17 cellular contexts compared by ENCODE assay signal in the genomic region with DNA sequence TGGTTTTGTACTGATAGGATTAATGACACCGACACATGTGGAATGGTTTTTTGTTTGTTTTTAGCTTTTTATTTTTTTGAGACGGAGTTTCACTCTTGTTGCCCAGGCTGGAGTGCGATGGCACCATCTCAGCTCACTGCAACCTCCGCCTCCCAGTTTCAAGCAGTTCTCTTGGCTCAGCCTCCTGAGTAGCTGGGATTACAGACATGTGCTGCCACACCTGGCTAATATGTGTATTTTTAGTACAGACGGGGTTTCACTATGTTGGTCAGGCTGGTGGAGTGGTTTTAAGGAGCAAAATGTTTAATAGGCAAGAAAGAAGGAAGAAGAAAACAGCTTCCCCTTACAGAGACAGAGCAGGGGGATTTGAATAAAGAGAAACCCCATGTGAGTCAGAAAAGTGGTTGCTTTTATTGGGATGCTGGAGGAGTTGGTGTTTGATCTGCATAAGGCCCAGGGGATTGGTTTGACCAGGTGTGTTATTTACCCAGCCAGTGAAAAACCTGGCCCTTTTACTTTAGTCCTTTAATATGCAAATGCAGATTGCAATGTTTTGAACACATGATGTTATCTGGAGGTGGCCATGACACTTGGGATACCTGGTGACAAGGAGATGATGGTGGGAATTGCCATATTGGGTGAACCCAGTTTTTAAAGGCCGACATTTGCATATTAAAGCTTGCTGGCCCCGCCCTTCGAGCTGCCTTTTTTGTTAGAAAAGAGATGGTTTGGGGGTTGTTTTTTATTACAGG. TPM values are rescaled to one million over a fixed set of nuclear protein-coding genes. Genes with fewer than 3 reads are reported as not detected.
DNase-seq lines count a peak whose midpoint lies in the region; ATAC-seq and TF ChIP-seq lines count a peak whose summit lies in the region.
"Had no signal": no experiment of that assay in that cellular context is flagged by ENCODE, and none has a peak within 500 bp of the region (broad histone marks: within the 10 kb centered on the region; RNA-seq: fewer than 3 reads in every experiment).

No MANE protein-coding gene starts in this region.

- H2AFZ ChIP-seq in mesenchymal stem cell (ENCODE audit: low read depth, low read length) (no peak overlapping the region), neuronal stem cell (ENCODE audit: low read length) (no peak overlapping the region)

- no peaks in the 10 kb centered on the region for H4K20me1 ChIP-seq in BLaER1 treated with 17β-estradiol and CSF1 and Interleukin-3, amounts not matched to agents 10 nM and 100 nM

- no peaks in the 10 kb centered on the region for H3K79me1 ChIP-seq in mesenchymal stem cell (replicated peaks; ENCODE audit: low read length, poor library complexity, severe bottlenecking)
- no peaks in the 10 kb centered on the region for H3K79me1 ChIP-seq in neuronal stem cell (ENCODE audit: low read depth, low read length)

- WGBS in mesenchymal stem cell = 96% methylated on average over 6 of the region's 8 CpGs
- WGBS in neuronal stem cell (ENCODE audit: extremely low coverage in 2 of 2, insufficient read length in 2 of 2, insufficient replicate concordance in 1 of 2), 2 donors = no CpG with 5 or more reads among the region's 8 CpGs

- H3K18ac ChIP-seq in mesenchymal stem cell (ENCODE audit: low read depth in 1 of 2, low read length in 2 of 2) = peak overlapping the region; percentile 52 to 86
- H3K18ac ChIP-seq in neuronal stem cell (ENCODE audit: low read length) = no peak overlapping the region

- peaks cover 0 to 6% (median 0%) of the 10 kb centered on the region in 11 experiments; a peak in 1 of 22 replicates for H3K36me3 ChIP-seq in BLaER1 treated with 17β-estradiol and CSF1 and Interleukin-3, amounts not matched to agents 10 nM and 100 nM
- no peaks in the 10 kb centered on the region for H3K36me3 ChIP-seq in HUES48 (ENCODE audit: control insufficient read depth, insufficient read depth, low read length)
- no peaks in the 10 kb centered on the region for H3K36me3 ChIP-seq in RWPE2 (ENCODE audit: low read depth)
- H3K36me3 ChIP-seq in mesenchymal stem cell (ENCODE audit: control insufficient read depth in 1 of 2, insufficient read depth in 2 of 2, low read depth in 1 of 2, low read length in 2 of 2) = no peaks in the 10 kb centered on the region
- H3K36me3 ChIP-seq in neuronal stem cell (replicated peaks in 1 of 2; ENCODE audit: control insufficient read depth in 2 of 2, insufficient read depth in 2 of 2, low read length in 2 of 2) = no peaks in the 10 kb centered on the region
- H3K36me3 ChIP-seq: HAP-1 had no signal

- no peak overlapping the region for H3K14ac ChIP-seq in mesenchymal stem cell (ENCODE audit: low read length in 2 of 2)
- no peak overlapping the region for H3K14ac ChIP-seq in neuronal stem cell (ENCODE audit: low read length)

- H3K4me2 ChIP-seq in BLaER1 treated with 17β-estradiol and CSF1 and Interleukin-3, amounts not matched to agents 10 nM and 100 nM = peak overlapping the region; percentile 74 to 95 (median 85)
- H3K4me2 ChIP-seq in mesenchymal stem cell (ENCODE audit: low read length, poor library complexity, severe bottlenecking) (no peak overlapping the region), neuronal stem cell (ENCODE audit: insufficient read depth, low read length, poor library complexity, severe bottlenecking) (no peak overlapping the region)

- H2BK12ac ChIP-seq in mesenchymal stem cell (ENCODE audit: low read length in 2 of 2) = peak overlapping the region; percentile 77 to 90
- no peak overlapping the region for H2BK12ac ChIP-seq in neuronal stem cell (ENCODE audit: low read length)

- no peak overlapping the region for H4K8ac ChIP-seq in mesenchymal stem cell (ENCODE audit: low read length)
- H4K8ac ChIP-seq in neuronal stem cell (ENCODE audit: low read depth, low read length) = no peak overlapping the region

- peak overlapping the region in 10 of 11 experiments; percentile 23 to 92 (median 84); a peak in 20 of 22 replicates for H3K9ac ChIP-seq in BLaER1 treated with 17β-estradiol and CSF1 and Interleukin-3, amounts not matched to agents 10 nM and 100 nM
- H3K9ac ChIP-seq in HUES48 (ENCODE audit: low read depth, low read length) = no peak overlapping the region
- H3K9ac ChIP-seq in mesenchymal stem cell (ENCODE audit: low read length) = no peak overlapping the region
- H3K9ac ChIP-seq in neuronal stem cell (ENCODE audit: low read depth, low read length, poor library complexity) = no peak overlapping the region

- no peak overlapping the region for H3K23ac ChIP-seq in mesenchymal stem cell (ENCODE audit: low read length in 2 of 2)
- no peak overlapping the region for H3K23ac ChIP-seq in neuronal stem cell (ENCODE audit: low read depth, low read length, poor library complexity)

- peaks cover 0 to 20% (median 16%) of the 10 kb centered on the region in 11 experiments; a peak in 17 of 22 replicates for H3K9me3 ChIP-seq in BLaER1 treated with 17β-estradiol and CSF1 and Interleukin-3, amounts not matched to agents 10 nM and 100 nM (replicated peaks in 1 of 11)
- H3K9me3 ChIP-seq in HUES48 (ENCODE audit: control insufficient read depth, insufficient read depth, low read length) = peaks cover 8% of the 10 kb centered on the region; the same call in 1 of the 2 replicates
- no peaks in the 10 kb centered on the region for H3K9me3 ChIP-seq in RWPE2 (ENCODE audit: severe bottlenecking)
- no peaks in the 10 kb centered on the region for H3K9me3 ChIP-seq in mesenchymal stem cell (ENCODE audit: control insufficient read depth, low read length)
- H3K9me3 ChIP-seq in neuronal stem cell (replicated peaks in 1 of 2; ENCODE audit: control insufficient read depth in 2 of 2, insufficient read depth in 1 of 2, low read depth in 1 of 2, low read length in 2 of 2) = peaks cover 0 to 14% of the 10 kb centered on the region in 2 donors

- no peak for ATAC-seq in RWPE2 (ENCODE audit: low read depth)
- no peak for ATAC-seq in HG03520 (IDR thresholded peaks at IDR 0.05; ENCODE audit: unreplicated experiment)
- ATAC-seq: activated CD8-positive, alpha-beta T cell treated with anti-CD3 and anti-CD28 coated beads, Interleukin-2, amount 10 ng/mL, durations not matched to agents 7 days and 5 days had no signal

- DNase-seq in RWPE2 (ENCODE audit: low spot score) (no peak), mesenchymal stem cell (no peak), NK-92 (lab: John Stamatoyannopoulos, UW; ENCODE audit: unreplicated experiment) (no peak), neuronal stem cell (ENCODE audit: low spot score) (no peak), mesenteric fat pad (ENCODE audit: low spot score) (no peak)
- DNase-seq: activated CD8-positive, alpha-beta T cell treated with anti-CD3 and anti-CD28 coated beads, Interleukin-2, amount 10 ng/mL, durations not matched to agents 7 days and 5 days; activated naive CD4-positive, alpha-beta T cell; central memory CD4-positive, alpha-beta T cell; erythroblast; NCI-H2029; stimulated activated CD4-positive, alpha-beta T cell treated with anti-CD3 and anti-CD28 coated beads, Interleukin-2, amount 100 ng/mL, for 24 hours; T1000 had no signal

- H3K4me3 ChIP-seq in BLaER1 treated with 17β-estradiol and CSF1 and Interleukin-3, amounts not matched to agents 10 nM and 100 nM = no peak overlapping the region; a peak in 1 of 20 replicates
- H3K4me3 ChIP-seq in HUES48 (ENCODE audit: low read depth, low read length) (no peak overlapping the region), RWPE2 (ENCODE audit: severe bottlenecking) (no peak overlapping the region), mesenchymal stem cell (ENCODE audit: insufficient read depth in 1 of 2, low read depth in 1 of 2, low read length in 2 of 2) (no peak overlapping the region), neuronal stem cell (ENCODE audit: low read length in 2 of 2) (no peak overlapping the region)
- H3K4me3 ChIP-seq: HAP-1 had no signal

- H4K91ac ChIP-seq in mesenchymal stem cell (ENCODE audit: low read length) (peak overlapping the region; percentile 61), neuronal stem cell (ENCODE audit: low read depth, low read length, poor library complexity) (no peak overlapping the region)

- H2BK15ac ChIP-seq in mesenchymal stem cell (ENCODE audit: low read depth, poor library complexity, severe bottlenecking) (no peak overlapping the region), neuronal stem cell (ENCODE audit: low read length) (no peak overlapping the region)

- peaks cover 53 to 95% (median 72%) of the 10 kb centered on the region in 10 experiments for H3K4me1 ChIP-seq in BLaER1 treated with 17β-estradiol and CSF1 and Interleukin-3, amounts not matched to agents 10 nM and 100 nM
- peaks cover 9% of the 10 kb centered on the region for H3K4me1 ChIP-seq in HUES48 (ENCODE audit: control insufficient read depth, insufficient read depth, low read length)
- H3K4me1 ChIP-seq in RWPE2 (ENCODE audit: insufficient read depth, poor library complexity, severe bottlenecking) = peaks cover 53% of the 10 kb centered on the region
- H3K4me1 ChIP-seq in mesenchymal stem cell (ENCODE audit: control insufficient read depth, insufficient read depth, low read depth, low read length) = peaks cover 10% of the 10 kb centered on the region
- H3K4me1 ChIP-seq in neuronal stem cell (ENCODE audit: control insufficient read depth in 2 of 2, insufficient read depth in 1 of 2, low read depth in 1 of 2, low read length in 2 of 2) = peaks cover 0 to 7% of the 10 kb centered on the region in 2 donors

- peak overlapping the region; percentile 88 to 100 (median 96); a peak in 21 of 22 replicates for H3K27ac ChIP-seq in BLaER1 treated with 17β-estradiol and CSF1 and Interleukin-3, amounts not matched to agents 10 nM and 100 nM
- H3K27ac ChIP-seq in HUES48 (ENCODE audit: low read depth, low read length) (peak overlapping the region; percentile 57), RWPE2 (ENCODE audit: poor library complexity, severe bottlenecking) (peak overlapping the region; percentile 100), mesenchymal stem cell (ENCODE audit: low read length, poor library complexity, severe bottlenecking) (peak overlapping the region; percentile 29), neuronal stem cell (replicated peaks; ENCODE audit: low read length) (no peak overlapping the region)

- no peak overlapping the region for H2BK5ac ChIP-seq in mesenchymal stem cell (ENCODE audit: low read depth, low read length, poor library complexity, severe bottlenecking)
- no peak overlapping the region for H2BK5ac ChIP-seq in neuronal stem cell (ENCODE audit: low read length)

- H3K27me3 ChIP-seq in BLaER1 treated with 17β-estradiol and CSF1 and Interleukin-3, amounts not matched to agents 10 nM and 100 nM = no peaks in the 10 kb centered on the region
- H3K27me3 ChIP-seq in HUES48 (ENCODE audit: control insufficient read depth, insufficient read depth, low read length) = no peaks in the 10 kb centered on the region
- H3K27me3 ChIP-seq in RWPE2 (ENCODE audit: insufficient read depth, poor library complexity, severe bottlenecking) = no peaks in the 10 kb centered on the region
- no peaks in the 10 kb centered on the region for H3K27me3 ChIP-seq in mesenchymal stem cell (ENCODE audit: control insufficient read depth in 1 of 2, insufficient read depth in 1 of 2, low read length in 2 of 2)
- no peaks in the 10 kb centered on the region for H3K27me3 ChIP-seq in neuronal stem cell (ENCODE audit: control insufficient read depth in 3 of 3, insufficient read depth in 3 of 3, low read depth in 1 of 3, low read length in 3 of 3)

- H2BK120ac ChIP-seq in mesenchymal stem cell (ENCODE audit: low read depth, low read length) (peak overlapping the region; percentile 42), neuronal stem cell (ENCODE audit: low read depth, low read length) (no peak overlapping the region)

- no peak overlapping the region for H2AK5ac ChIP-seq in mesenchymal stem cell (ENCODE audit: low read length, severe bottlenecking)
- no peak overlapping the region for H2AK5ac ChIP-seq in neuronal stem cell (ENCODE audit: low read depth, low read length)

- H3K4ac ChIP-seq in mesenchymal stem cell (ENCODE audit: low read depth in 1 of 2, low read length in 2 of 2) = peak overlapping the region in 1 of 2 experiments; percentile 51
- H3K4ac ChIP-seq in neuronal stem cell (ENCODE audit: low read length) = no peak overlapping the region

- TF ChIP-seq CTCF in RWPE2 (IDR thresholded peaks at IDR 0.05; ENCODE audit: poor library complexity, severe bottlenecking) = peak; percentile 18

RNA-seq across cellular contexts. Expression of a gene that starts 24.3 kb away (rescaled TPM):
- polyA plus RNA-seq in mesenchymal stem cell (2013, experiment 1 of 2) = 19.4 TPM
- polyA plus RNA-seq in mesenchymal stem cell (2013, experiment 2 of 2) = 19.1 TPM
- polyA plus RNA-seq in neuronal stem cell (2013, experiment 1 of 2) = 0.25 TPM
- polyA plus RNA-seq in neuronal stem cell (2013, experiment 2 of 2) = 0.18 TPM
- 5.9 TPM for total RNA-seq in mesenteric fat pad

RNA-seq across cellular contexts. Expression of a gene that starts 39.3 kb away (rescaled TPM):
- 181 TPM for polyA plus RNA-seq in mesenchymal stem cell (2013, experiment 1 of 2)
- 135 TPM for polyA plus RNA-seq in mesenchymal stem cell (2013, experiment 2 of 2)
- not detected for polyA plus RNA-seq in neuronal stem cell (2013, experiment 1 of 2)
- polyA plus RNA-seq in neuronal stem cell (2013, experiment 2 of 2) = 0.01 TPM
- total RNA-seq in mesenteric fat pad = 45.4 TPM
- total RNA-seq: HT1080 had no signal

Comparison
In these comparisons a context has a peak if more than half of its experiments do, and no peak if none do; other contexts are left out.
1. H3K4me2 ChIP-seq: peak in BLaER1 treated with 17β-estradiol and CSF1 and Interleukin-3, amounts not matched to agents 10 nM and 100 nM (11 of 11); none in mesenchymal stem cell (single experiment) and neuronal stem cell (single experiment).
2. H3K9ac ChIP-seq: peak in BLaER1 treated with 17β-estradiol and CSF1 and Interleukin-3, amounts not matched to agents 10 nM and 100 nM (10 of 11); none in HUES48 (single experiment), mesenchymal stem cell (single experiment) and neuronal stem cell (single experiment).